Comparison of ENCODE assay signal across 17 cellular contexts in genomic region chr2:100781523-100782375, GRCh38. TPM values are rescaled to one million over a fixed set of nuclear protein-coding genes. Genes with fewer than 3 reads are reported as not detected.
DNase-seq lines count a peak whose midpoint lies in the region; ATAC-seq, FAIRE-seq and TF ChIP-seq lines count a peak whose summit lies in the region.
"Had no signal": no experiment of that assay in that cellular context is flagged by ENCODE, and none has a peak within 500 bp of the region (broad histone marks: within the 10 kb centered on the region; RNA-seq: fewer than 3 reads in every experiment).

No MANE protein-coding gene starts in this region.

- H2BK120ac ChIP-seq in IMR-90 (ENCODE audit: low read depth, low read length), result peak overlapping the region; percentile 22; the same call in 1 of the 2 replicates

- no TSS peak for BruUV-seq in IMR-90 (replicated peaks; lab: Mats Ljungman, UMichigan)
- no TSS peak for BruUV-seq in MCF 10A (replicated peaks; lab: Mats Ljungman, UMichigan)

- intact Hi-C loops in IMR-90 (cut with micrococcal nuclease) (no loop called here), MCF 10A (cut with micrococcal nuclease) (loop anchor here (2.0 to 10.0 kb wide), 2 partner anchors 49 to 1267 kb away; no protein-coding TSS in a partner anchor), mucosa of descending colon (cut with DNase I, micrococcal nuclease) (no loop called here)

- 0 out of 2 replicates have a peak overlapping the region, but pooled peaks have one; percentile 0 for H4K91ac ChIP-seq in IMR-90 (ENCODE audit: insufficient read depth, low read depth, low read length)

- H2AK9ac ChIP-seq in IMR-90 (replicated peaks; ENCODE audit: low read depth, low read length, poor library complexity), result peak overlapping the region; percentile 44

- ATAC-seq in IMR-90 (ENCODE audit: low read depth) (no peak), mucosa of descending colon (no peak)
- ATAC-seq: HCT116, K562 had no signal

- H3K9me1 ChIP-seq in IMR-90 (ENCODE audit: insufficient read depth, low read length) (peaks cover 12% of the 10 kb centered on the region), keratinocyte (ENCODE audit: control insufficient read depth, extremely low read depth, insufficient read depth, low read length) (no peaks in the 10 kb centered on the region)

- peaks cover 33% of the 10 kb centered on the region for H3K4me1 Mint-ChIP-seq in MCF 10A (ENCODE audit: insufficient read depth, unreplicated experiment)

- H3K4me1 ChIP-seq in IMR-90 (ENCODE audit: control insufficient read depth, insufficient read depth, low read length) (peaks cover 15% of the 10 kb centered on the region), keratinocyte (ENCODE audit: control insufficient read depth, extremely low read depth, insufficient read depth, low read length) (peaks cover 34% of the 10 kb centered on the region), mucosa of descending colon (ENCODE audit: low read depth) (peaks cover 8% of the 10 kb centered on the region)

- TF ChIP-seq CTCF in IMR-90 (conservative IDR thresholded peaks at IDR 0.05; ENCODE audit: low read depth, low read length), result no peak
- no peak for TF ChIP-seq CTCF in MCF 10A (IDR thresholded peaks at IDR 0.05; ENCODE audit: unreplicated experiment)
- no peak for TF ChIP-seq CTCF in keratinocyte (optimal IDR thresholded peaks at IDR 0.05 in 1 of 3, IDR thresholded peaks at IDR 0.05 in 1 of 3, conservative IDR thresholded peaks at IDR 0.05 in 1 of 3; ENCODE audit: extremely low read depth in 1 of 3, insufficient read depth in 2 of 3, low read length in 3 of 3)
- no peak for TF ChIP-seq CTCF in mucosa of descending colon (IDR thresholded peaks at IDR 0.05)

- no peaks in the 10 kb centered on the region for H3K79me2 ChIP-seq in keratinocyte (ENCODE audit: control insufficient read depth, insufficient read depth, low read length)

- no peak overlapping the region for H4K5ac ChIP-seq in IMR-90 (ENCODE audit: low read depth, low read length)

- H3K56ac ChIP-seq in IMR-90 (ENCODE audit: extremely low read depth, insufficient read depth, low read length), result no peak overlapping the region

- H3K4me2 ChIP-seq in IMR-90 (ENCODE audit: low read depth, low read length), result no peak overlapping the region
- H3K4me2 ChIP-seq in keratinocyte (ENCODE audit: control insufficient read depth, extremely low read depth, insufficient read depth, low read depth, low read length), result no peak overlapping the region

- POLR2A ChIA-PET in IMR-90 (lab: Charles Lee; ENCODE audit: unreplicated experiment), result no interaction called here
- POLR2A ChIA-PET in MCF 10A (lab: Yijun Ruan, JAX), result interaction anchor here (0.7 to 0.9 kb wide), 4 partner anchors 7 to 222 kb away, joined by 3 to 5 read pairs (median 4); no protein-coding TSS in a partner anchor

- peak overlapping the region; percentile 24 for H2BK20ac ChIP-seq in IMR-90 (ENCODE audit: low read depth, low read length)

- in situ Hi-C loops in IMR-90 (cut with MboI; ENCODE audit: low sequenced_read_pairs), result no loop called here

- 0 out of 2 replicates have a peak overlapping the region, but pooled peaks have one; percentile 9 for H3K14ac ChIP-seq in IMR-90 (replicated peaks; ENCODE audit: low read depth, low read length)

- no peak overlapping the region for H3K4me3 Mint-ChIP-seq in MCF 10A (ENCODE audit: unreplicated experiment)

- H2AFZ ChIP-seq in IMR-90 (replicated peaks; ENCODE audit: low read length, poor library complexity), result peak overlapping the region; percentile 2
- peak overlapping the region; percentile 38 for H2AFZ ChIP-seq in keratinocyte (ENCODE audit: control insufficient read depth, low read length)

- no peaks in the 10 kb centered on the region for H3K79me1 ChIP-seq in IMR-90 (ENCODE audit: low read depth in 1 of 2, low read length in 2 of 2)

- dilution Hi-C loops in IMR-90 (cut with HindIII; ENCODE audit: low sequenced_read_pairs, unreplicated experiment), result no loop called here
- dilution Hi-C loops in keratinocyte (cut with MboI; ENCODE audit: extremely low pct_ligation_motif_present, low sequenced_read_pairs), result no loop called here

- no peak overlapping the region for H3K23ac ChIP-seq in IMR-90 (ENCODE audit: low read depth, low read length)

- no peaks in the 10 kb centered on the region for H3K27me3 Mint-ChIP-seq in MCF 10A (ENCODE audit: insufficient read depth, unreplicated experiment)

- H4K8ac ChIP-seq in IMR-90 (ENCODE audit: low read depth in 2 of 2, low read length in 2 of 2), result peak overlapping the region in 1 of 2 experiments; percentile 45; a peak in 1 of 4 replicates

- H3K9ac ChIP-seq in IMR-90 (ENCODE audit: low read depth, low read length), result no peak overlapping the region
- H3K9ac ChIP-seq in keratinocyte (ENCODE audit: control insufficient read depth, extremely low read depth, insufficient read depth, low read length), result no peak overlapping the region
- H3K9ac ChIP-seq: BLaER1 treated with 17β-estradiol and CSF1 and Interleukin-3, amounts not matched to agents 10 nM and 100 nM had no signal

- H3K4me3 ChIP-seq in IMR-90 (ENCODE audit: insufficient read depth, low read depth, low read length), result no peak overlapping the region
- no peak overlapping the region for H3K4me3 ChIP-seq in keratinocyte (ENCODE audit: control insufficient read depth in 2 of 3, extremely low read depth in 1 of 3, insufficient read depth in 2 of 3, low read depth in 1 of 3, low read length in 3 of 3)
- H3K4me3 ChIP-seq in mucosa of descending colon, result no peak overlapping the region
- H3K4me3 ChIP-seq: BLaER1 treated with 17β-estradiol and CSF1 and Interleukin-3, amounts not matched to agents 10 nM and 100 nM; K562 had no signal

- peak overlapping the region; percentile 36; the same call in 1 of the 2 replicates for H3K4ac ChIP-seq in IMR-90 (ENCODE audit: low read depth, low read length)

- H3K36me3 ChIP-seq in IMR-90 (ENCODE audit: control insufficient read depth, insufficient read depth, low read length) (no peaks in the 10 kb centered on the region), keratinocyte (ENCODE audit: control insufficient read depth in 2 of 2, extremely low read depth in 1 of 2, insufficient read depth in 2 of 2, low read length in 2 of 2) (no peaks in the 10 kb centered on the region), mucosa of descending colon (ENCODE audit: low read depth) (no peaks in the 10 kb centered on the region)
- H3K36me3 ChIP-seq: BLaER1 treated with 17β-estradiol and CSF1 and Interleukin-3, amounts not matched to agents 10 nM and 100 nM had no signal

- no peak overlapping the region; the same call in 2 of the 3 replicates for H2BK15ac ChIP-seq in IMR-90 (ENCODE audit: low read depth, low read length)

- H4K20me1 ChIP-seq in IMR-90 (ENCODE audit: insufficient read depth, low read length) (no peaks in the 10 kb centered on the region), keratinocyte (ENCODE audit: control insufficient read depth, extremely low read depth, insufficient read depth, low read length) (no peaks in the 10 kb centered on the region)
- H4K20me1 ChIP-seq: BLaER1 treated with 17β-estradiol and CSF1 and Interleukin-3, amounts not matched to agents 10 nM and 100 nM had no signal

- H3K27ac ChIP-seq in IMR-90 (ENCODE audit: insufficient read depth, low read length) (no peak overlapping the region), keratinocyte (ENCODE audit: control insufficient read depth, insufficient read depth, low read length) (no peak overlapping the region)
- H3K27ac ChIP-seq: BLaER1 treated with 17β-estradiol and CSF1 and Interleukin-3, amounts not matched to agents 10 nM and 100 nM had no signal

- no peaks in the 10 kb centered on the region for H3K36me3 Mint-ChIP-seq in MCF 10A (ENCODE audit: insufficient read depth, unreplicated experiment)

- H3K9me3 ChIP-seq in IMR-90 (ENCODE audit: control insufficient read depth, insufficient read depth, low read length) (no peaks in the 10 kb centered on the region), keratinocyte (ENCODE audit: control insufficient read depth, low read depth, low read length) (no peaks in the 10 kb centered on the region), mucosa of descending colon (no peaks in the 10 kb centered on the region)
- H3K9me3 ChIP-seq: BLaER1 treated with 17β-estradiol and CSF1 and Interleukin-3, amounts not matched to agents 10 nM and 100 nM had no signal

- CTCF ChIA-PET in IMR-90 (lab: Yijun Ruan, JAX) (interaction anchor here (0.8 kb wide), 1 partner anchor 14 kb away, joined by 3 read pairs; no protein-coding TSS in a partner anchor), MCF 10A (lab: Yijun Ruan, JAX) (interaction anchor here (0.8 to 2.9 kb wide), 4 partner anchors 24 to 198 kb away, joined by 3 to 10 read pairs (median 4); no protein-coding TSS in a partner anchor)

- no peak for DNase-seq in IMR-90
- no peak for DNase-seq in MCF 10A (ENCODE audit: unreplicated experiment)
- no peak for DNase-seq in keratinocyte (ENCODE audit: low read depth, low spot score)
- no peak for DNase-seq in urothelium cell line (ENCODE audit: low spot score)
- DNase-seq in cortex of kidney (lab: John Stamatoyannopoulos, UW), result no peak
- no peak for DNase-seq in activated CD4-positive, alpha-beta T cell treated with anti-CD3 and anti-CD28 coated beads, Interleukin-2, amount 50 U/mL, for 4 hours
- DNase-seq in mucosa of descending colon, result no peak
- DNase-seq: DMS153, NCI-H1048, NCI-H2227 treated with DMSO at 0.1 percent for 48 hours, NCI-H524 treated with DMSO at 0.1 percent for 48 hours, OCI-M1, Right ventricle myocardium superior had no signal

- H2BK5ac ChIP-seq in IMR-90 (ENCODE audit: low read depth, low read length, poor library complexity, severe bottlenecking), result peak overlapping the region; percentile 22

- peak overlapping the region; percentile 76 for H3K27ac Mint-ChIP-seq in MCF 10A (ENCODE audit: low read depth, unreplicated experiment)

- 92% methylated on average over 6 of the region's 12 CpGs; no CpG with 5 or more reads in 1 of the 2 experiments for WGBS in IMR-90 (ENCODE audit: extremely low coverage in 2 of 2, insufficient read length in 1 of 2), 2 experiments

- no peak for TF ChIP-seq RAD21 in IMR-90 (IDR thresholded peaks at IDR 0.05; ENCODE audit: low read length)

- no peaks in the 10 kb centered on the region for H3K9me3 Mint-ChIP-seq in MCF 10A (ENCODE audit: unreplicated experiment)

- H3K18ac ChIP-seq in IMR-90 (ENCODE audit: low read depth, low read length), result no peak overlapping the region

- TF ChIP-seq POLR2A in IMR-90 (IDR thresholded peaks at IDR 0.05; ENCODE audit: low read depth, low read length), result no peak

- H2AK5ac ChIP-seq in IMR-90 (ENCODE audit: low read depth, low read length), result peak overlapping the region; percentile 17

- no peaks in the 10 kb centered on the region for H3K27me3 ChIP-seq in IMR-90 (ENCODE audit: control insufficient read depth, insufficient read depth, low read length)
- H3K27me3 ChIP-seq in keratinocyte (ENCODE audit: control insufficient read depth, extremely low read depth, insufficient read depth, low read length), result no peaks in the 10 kb centered on the region
- H3K27me3 ChIP-seq: BLaER1 treated with 17β-estradiol and CSF1 and Interleukin-3, amounts not matched to agents 10 nM and 100 nM had no signal

- FAIRE-seq in keratinocyte (lab: Jason Lieb, UNC), result no peak
- FAIRE-seq in urothelium cell line (lab: Jason Lieb, UNC), result peak; percentile 9
- FAIRE-seq: HTR-8/SVneo, K562 had no signal

RNA-seq across cellular contexts. Expression of gene NPAS2, which starts 38.2 kb away (rescaled TPM):
- total RNA-seq in IMR-90 (2012; rRNA removed) (5.2 and 5.6 TPM in 2 replicates), MCF 10A (2022) (12.3 and 16.4 TPM in 2 replicates), mucosa of descending colon (10 to 100 TPM; 42.5 to 53.1 (median 46.5) TPM)
- polyA plus RNA-seq in IMR-90 (2012; rRNA removed) (14.8 and 16.0 TPM in 2 replicates), keratinocyte (14.9 to 24.0 TPM (median 17.7 TPM) in 3 replicates)
- polyA plus RNA-seq in IMR-90 (2012; cell fraction: cytosol; rRNA removed), result 12.8 and 30.1 TPM in 2 replicates
- 40.4 and 69.1 TPM in 2 replicates for polyA plus RNA-seq in IMR-90 (2012; cell fraction: nucleus; rRNA removed; ENCODE audit: low replicate concordance)
- 47.5 TPM for polyA plus RNA-seq in keratinocyte (2011; ENCODE audit: low read depth)
- 32.0 and 43.6 TPM in 2 replicates for polyA plus RNA-seq in keratinocyte (2011; cell fraction: cytosol; rRNA removed)
- polyA plus RNA-seq in keratinocyte (2011; cell fraction: nucleus; rRNA removed), result 56.1 and 69.6 TPM in 2 replicates
- 31.1 and 41.1 TPM in 2 replicates for polyA plus RNA-seq in keratinocyte (2012; ENCODE audit: low replicate concordance)
- 35.9 to 47.4 TPM (median 37.5 TPM) in 3 replicates for polyA minus RNA-seq in keratinocyte
- 43.9 TPM for polyA minus RNA-seq in keratinocyte (2011; cell fraction: cytosol; rRNA and poly(A)+ RNA removed)
- 35.5 and 64.7 TPM in 2 replicates for polyA minus RNA-seq in keratinocyte (2011; cell fraction: nucleus; rRNA and poly(A)+ RNA removed)
